In genomic region chr19:50333737-50334617, GRCh38 we compare ENCODE assay signal across 1 cellular context.
TF ChIP-seq lines count a peak whose summit lies in the region.

No MANE protein-coding gene starts in this region.

TF ChIP-seq in SK-N-SH, 30 proteins besides CTCF, POLR2A, EP300 and RAD21 (continued from another document):
- TF ChIP-seq, protein P1, sequence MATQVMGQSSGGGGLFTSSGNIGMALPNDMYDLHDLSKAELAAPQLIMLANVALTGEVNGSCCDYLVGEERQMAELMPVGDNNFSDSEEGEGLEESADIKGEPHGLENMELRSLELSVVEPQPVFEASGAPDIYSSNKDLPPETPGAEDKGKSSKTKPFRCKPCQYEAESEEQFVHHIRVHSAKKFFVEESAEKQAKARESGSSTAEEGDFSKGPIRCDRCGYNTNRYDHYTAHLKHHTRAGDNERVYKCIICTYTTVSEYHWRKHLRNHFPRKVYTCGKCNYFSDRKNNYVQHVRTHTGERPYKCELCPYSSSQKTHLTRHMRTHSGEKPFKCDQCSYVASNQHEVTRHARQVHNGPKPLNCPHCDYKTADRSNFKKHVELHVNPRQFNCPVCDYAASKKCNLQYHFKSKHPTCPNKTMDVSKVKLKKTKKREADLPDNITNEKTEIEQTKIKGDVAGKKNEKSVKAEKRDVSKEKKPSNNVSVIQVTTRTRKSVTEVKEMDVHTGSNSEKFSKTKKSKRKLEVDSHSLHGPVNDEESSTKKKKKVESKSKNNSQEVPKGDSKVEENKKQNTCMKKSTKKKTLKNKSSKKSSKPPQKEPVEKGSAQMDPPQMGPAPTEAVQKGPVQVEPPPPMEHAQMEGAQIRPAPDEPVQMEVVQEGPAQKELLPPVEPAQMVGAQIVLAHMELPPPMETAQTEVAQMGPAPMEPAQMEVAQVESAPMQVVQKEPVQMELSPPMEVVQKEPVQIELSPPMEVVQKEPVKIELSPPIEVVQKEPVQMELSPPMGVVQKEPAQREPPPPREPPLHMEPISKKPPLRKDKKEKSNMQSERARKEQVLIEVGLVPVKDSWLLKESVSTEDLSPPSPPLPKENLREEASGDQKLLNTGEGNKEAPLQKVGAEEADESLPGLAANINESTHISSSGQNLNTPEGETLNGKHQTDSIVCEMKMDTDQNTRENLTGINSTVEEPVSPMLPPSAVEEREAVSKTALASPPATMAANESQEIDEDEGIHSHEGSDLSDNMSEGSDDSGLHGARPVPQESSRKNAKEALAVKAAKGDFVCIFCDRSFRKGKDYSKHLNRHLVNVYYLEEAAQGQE (IDR thresholded peaks at IDR 0.05; ENCODE audit: low read depth, low read length) = no peak
